23 cellular contexts compared by ENCODE assay signal in the genomic region with DNA sequence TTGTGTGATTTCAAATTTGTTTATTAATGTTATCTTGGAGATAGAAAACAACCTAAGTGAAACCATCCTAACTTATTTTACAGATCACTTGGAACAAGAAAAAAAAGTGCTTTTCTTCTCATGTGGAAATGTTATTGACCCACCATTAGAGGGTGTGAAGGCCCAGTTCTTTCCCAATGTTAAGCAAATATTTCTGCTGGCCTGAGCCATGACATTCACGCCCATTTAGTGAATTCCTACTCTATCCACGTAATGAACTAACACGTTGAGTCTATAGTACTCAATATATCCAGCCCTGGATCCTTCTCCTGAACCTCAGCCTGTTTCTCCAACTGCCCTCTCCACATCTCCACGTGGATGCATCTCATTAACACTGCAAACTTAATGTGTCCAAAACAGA.
DNase-seq lines count a peak whose midpoint lies in the region; ATAC-seq, FAIRE-seq and TF ChIP-seq lines count a peak whose summit lies in the region.
"Had no signal": no experiment of that assay in that cellular context is flagged by ENCODE, and none has a peak within 500 bp of the region (broad histone marks: within the 10 kb centered on the region; RNA-seq: fewer than 3 reads in every experiment).

No MANE protein-coding gene starts in this region.

- H3K9me3 ChIP-seq in HepG2 (ENCODE audit: low read length) = no peaks in the 10 kb centered on the region
- H3K9me3 ChIP-seq: A549; BLaER1 treated with 17β-estradiol and CSF1 and Interleukin-3, amounts not matched to agents 10 nM and 100 nM had no signal

- H3K79me2 ChIP-seq in HepG2 (ENCODE audit: insufficient read depth, low read length) = no peaks in the 10 kb centered on the region

- H3K4me3 Mint-ChIP-seq in activated CD4-positive, alpha-beta T cell treated with anti-CD3 and anti-CD28 coated beads, Interleukin-2, amount 10 ng/mL, durations not matched to agents 24 days and 14 days = no peak overlapping the region
- no peak overlapping the region for H3K4me3 Mint-ChIP-seq in nephron progenitor cell
- H3K4me3 Mint-ChIP-seq: B cell; CD8-positive, alpha-beta T cell; GM23338 had no signal

- no peaks in the 10 kb centered on the region for H3K36me3 Mint-ChIP-seq in activated CD4-positive, alpha-beta T cell treated with anti-CD3 and anti-CD28 coated beads, Interleukin-2, amount 10 ng/mL, durations not matched to agents 24 days and 14 days (ENCODE audit: low read depth)
- H3K36me3 Mint-ChIP-seq in nephron progenitor cell (ENCODE audit: low read depth) = no peaks in the 10 kb centered on the region
- H3K36me3 Mint-ChIP-seq in activated naive CD4-positive, alpha-beta T cell treated with anti-CD3 and anti-CD28 coated beads, Interleukin-2, amount 50 U/mL, for 72 hours = peaks cover 1 to 5% of the 10 kb centered on the region in 2 donors
- H3K36me3 Mint-ChIP-seq: CD8-positive, alpha-beta T cell had no signal

- H3K27ac Mint-ChIP-seq in activated CD4-positive, alpha-beta T cell treated with anti-CD3 and anti-CD28 coated beads, Interleukin-2, amount 10 ng/mL, durations not matched to agents 24 days and 14 days = no peak overlapping the region
- no peak overlapping the region for H3K27ac Mint-ChIP-seq in nephron progenitor cell
- no peak overlapping the region for H3K27ac Mint-ChIP-seq in activated naive CD4-positive, alpha-beta T cell treated with anti-CD3 and anti-CD28 coated beads, Interleukin-2, amount 50 U/mL, for 72 hours
- H3K27ac Mint-ChIP-seq: B cell; CD8-positive, alpha-beta T cell; GM23338 had no signal

- intact Hi-C loops in activated CD4-positive, alpha-beta T cell treated with anti-CD3 and anti-CD28 coated beads, Interleukin-2, amount 10 ng/mL, durations not matched to agents 24 days and 14 days (cut with micrococcal nuclease) = no loop called here
- intact Hi-C loops in HepG2 (cut with micrococcal nuclease; ENCODE audit: unreplicated experiment) = no loop called here

- no peak for TF ChIP-seq RAD21 in HepG2 (CRISPR knock-in tag; IDR thresholded peaks at IDR 0.05)

- in situ Hi-C loops in HepG2 (cut with HindIII; ENCODE audit: extremely low pct_ligation_motif_present, low pct_unique_long_range_greater_than_20kb) = loop anchor here (10.0 kb wide), 1 partner anchor 127 kb away; no protein-coding TSS in a partner anchor

- H3K4me1 Mint-ChIP-seq in activated CD4-positive, alpha-beta T cell treated with anti-CD3 and anti-CD28 coated beads, Interleukin-2, amount 10 ng/mL, durations not matched to agents 24 days and 14 days = no peaks in the 10 kb centered on the region
- no peaks in the 10 kb centered on the region for H3K4me1 Mint-ChIP-seq in nephron progenitor cell
- H3K4me1 Mint-ChIP-seq: B cell, GM23338 had no signal

- H4K20me1 ChIP-seq in HepG2 (ENCODE audit: insufficient read depth, low read length) = no peaks in the 10 kb centered on the region
- H4K20me1 ChIP-seq: BLaER1 treated with 17β-estradiol and CSF1 and Interleukin-3, amounts not matched to agents 10 nM and 100 nM had no signal

- no peak overlapping the region for H3K4me3 ChIP-seq in HepG2 (replicated peaks in 1 of 3; ENCODE audit: insufficient read depth in 1 of 3, low read depth in 2 of 3, low read length in 3 of 3)
- H3K4me3 ChIP-seq: A549; BLaER1 treated with 17β-estradiol and CSF1 and Interleukin-3, amounts not matched to agents 10 nM and 100 nM; GM23338; K562 had no signal

- H3K9me3 Mint-ChIP-seq in activated CD4-positive, alpha-beta T cell treated with anti-CD3 and anti-CD28 coated beads, Interleukin-2, amount 10 ng/mL, durations not matched to agents 24 days and 14 days = peaks cover 4% of the 10 kb centered on the region
- peaks cover 13% of the 10 kb centered on the region for H3K9me3 Mint-ChIP-seq in nephron progenitor cell
- no peaks in the 10 kb centered on the region for H3K9me3 Mint-ChIP-seq in activated naive CD4-positive, alpha-beta T cell treated with anti-CD3 and anti-CD28 coated beads, Interleukin-2, amount 50 U/mL, for 72 hours
- H3K9me3 Mint-ChIP-seq: CD8-positive, alpha-beta T cell; GM23338 had no signal

- TF ChIP-seq POLR2A in HepG2 (IDR thresholded peaks at IDR 0.05; ENCODE audit: insufficient read depth in 1 of 2, low read depth in 2 of 2, low read length in 2 of 2) = no peak

- peak; percentile 41 for DNase-seq in activated CD4-positive, alpha-beta T cell treated with anti-CD3 and anti-CD28 coated beads, Interleukin-2, amount 10 ng/mL, durations not matched to agents 24 days and 14 days
- DNase-seq in activated CD4-positive, alpha-beta T cell treated with anti-CD3 and anti-CD28 coated beads for 48 hours = no peak
- DNase-seq in HuH-7.5 (ENCODE audit: low spot score) (peak; percentile 25), HepG2 (ENCODE audit: low spot score) (no peak), nephron progenitor cell (no peak)
- DNase-seq in activated naive CD4-positive, alpha-beta T cell treated with anti-CD3 and anti-CD28 coated beads, Interleukin-2, amount 50 U/mL, for 72 hours (ENCODE audit: low spot score in 2 of 2) = no peak
- DNase-seq: CD8-positive, alpha-beta T cell; DMS 273 treated with DMSO at 0.1 percent for 48 hours; DMS53; DND-41; HCEC 1CT; IMR-90 had no signal

- no peaks in the 10 kb centered on the region for H3K27me3 ChIP-seq in HepG2 (ENCODE audit: control insufficient read depth in 1 of 2, insufficient read depth in 2 of 2, low read length in 2 of 2)
- H3K27me3 ChIP-seq: BLaER1 treated with 17β-estradiol and CSF1 and Interleukin-3, amounts not matched to agents 10 nM and 100 nM had no signal

- ATAC-seq in HepG2 (peak; percentile 63; the same call in 2 of the 3 replicates), HG03135 (IDR thresholded peaks at IDR 0.05; ENCODE audit: unreplicated experiment) (no peak)
- no peak for ATAC-seq in activated naive CD4-positive, alpha-beta T cell treated with anti-CD3 and anti-CD28 coated beads, Interleukin-2, amount 50 U/mL, for 72 hours
- ATAC-seq: A549; CD8-positive, alpha-beta T cell; GM23338; K562 had no signal

- FAIRE-seq in HepG2 (lab: Jason Lieb, UNC) = no peak
- FAIRE-seq: A549, G401.6, GM12892, GM18507, H54, K562 had no signal

- H3K27me3 Mint-ChIP-seq in activated CD4-positive, alpha-beta T cell treated with anti-CD3 and anti-CD28 coated beads, Interleukin-2, amount 10 ng/mL, durations not matched to agents 24 days and 14 days = peaks cover 3% of the 10 kb centered on the region
- peaks cover 5% of the 10 kb centered on the region for H3K27me3 Mint-ChIP-seq in nephron progenitor cell (ENCODE audit: low read depth, poor library complexity)

- CTCF ChIA-PET in HepG2 (lab: Yijun Ruan, JAX; ENCODE audit: low intra/inter-chr PET ratio, low total read pairs) = no interaction called here

- H3K27ac ChIP-seq in HepG2 (ENCODE audit: extremely low read length, insufficient read depth, low read length) = no peak overlapping the region
- H3K27ac ChIP-seq: 22Rv1; A549; BLaER1 treated with 17β-estradiol and CSF1 and Interleukin-3, amounts not matched to agents 10 nM and 100 nM had no signal

- TF ChIP-seq EP300 in HepG2 (IDR thresholded peaks at IDR 0.05; ENCODE audit: low read depth in 2 of 2, low read length in 2 of 2) (no peak), HepG2 (CRISPR knock-in tag; IDR thresholded peaks at IDR 0.05; ENCODE audit: borderline replicate concordance) (no peak)

- BruUV-seq in HepG2 (replicated peaks; lab: Mats Ljungman, UMichigan) = no TSS peak

- H3K9ac ChIP-seq in HepG2 (ENCODE audit: insufficient read depth, low read depth, low read length) = no peak overlapping the region
- H3K9ac ChIP-seq: BLaER1 treated with 17β-estradiol and CSF1 and Interleukin-3, amounts not matched to agents 10 nM and 100 nM had no signal

- H3K36me3 ChIP-seq in HepG2 (replicated peaks in 1 of 2; ENCODE audit: control insufficient read depth in 1 of 2, insufficient read depth in 2 of 2, low read length in 2 of 2) = no peaks in the 10 kb centered on the region
- H3K36me3 ChIP-seq: BLaER1 treated with 17β-estradiol and CSF1 and Interleukin-3, amounts not matched to agents 10 nM and 100 nM had no signal

- TF ChIP-seq CTCF in HepG2 (CRISPR knock-in tag; IDR thresholded peaks at IDR 0.05) = no peak
- no peak for TF ChIP-seq CTCF in nephron progenitor cell (IDR thresholded peaks at IDR 0.05)

- H3K4me1 ChIP-seq in HepG2 (ENCODE audit: insufficient read depth, low read length) = no peaks in the 10 kb centered on the region
- H3K4me1 ChIP-seq: A549; BLaER1 treated with 17β-estradiol and CSF1 and Interleukin-3, amounts not matched to agents 10 nM and 100 nM had no signal

- under 1% methylated on average over 4 of the region's 4 CpGs for WGBS in HepG2 (ENCODE audit: low lambda C conversion rate)

- POLR2A ChIA-PET in HepG2 (lab: Yijun Ruan, JAX) = no interaction called here

- no peak overlapping the region for H2AFZ ChIP-seq in HepG2 (ENCODE audit: low read length)
- H2AFZ ChIP-seq: GM23338 had no signal

- H3K4me2 ChIP-seq in HepG2 (ENCODE audit: low read depth, low read length) = no peak overlapping the region
- H3K4me2 ChIP-seq: A549; BLaER1 treated with 17β-estradiol and CSF1 and Interleukin-3, amounts not matched to agents 10 nM and 100 nM; GM23338 had no signal

TF ChIP-seq in HepG2, 621 proteins besides CTCF, POLR2A, EP300 and RAD21 (continues in another document):
- TF ChIP-seq ZNF225 (CRISPR knock-in tag; IDR thresholded peaks at IDR 0.05) (no peak), ZNF883 (CRISPR knock-in tag; IDR thresholded peaks at IDR 0.05; ENCODE audit: not compliant biosample characterization) (no peak), ZMYM4 (CRISPR knock-in tag; IDR thresholded peaks at IDR 0.05) (no peak), TEAD3 (CRISPR knock-in tag; optimal IDR thresholded peaks at IDR 0.05; ENCODE audit: borderline replicate concordance) (no peak)
- TF ChIP-seq, protein P1, sequence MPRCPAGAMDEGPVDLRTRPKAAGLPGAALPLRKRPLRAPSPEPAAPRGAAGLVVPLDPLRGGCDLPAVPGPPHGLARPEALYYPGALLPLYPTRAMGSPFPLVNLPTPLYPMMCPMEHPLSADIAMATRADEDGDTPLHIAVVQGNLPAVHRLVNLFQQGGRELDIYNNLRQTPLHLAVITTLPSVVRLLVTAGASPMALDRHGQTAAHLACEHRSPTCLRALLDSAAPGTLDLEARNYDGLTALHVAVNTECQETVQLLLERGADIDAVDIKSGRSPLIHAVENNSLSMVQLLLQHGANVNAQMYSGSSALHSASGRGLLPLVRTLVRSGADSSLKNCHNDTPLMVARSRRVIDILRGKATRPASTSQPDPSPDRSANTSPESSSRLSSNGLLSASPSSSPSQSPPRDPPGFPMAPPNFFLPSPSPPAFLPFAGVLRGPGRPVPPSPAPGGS (CRISPR knock-in tag; IDR thresholded peaks at IDR 0.05) = no peak
- TF ChIP-seq, protein P2, sequence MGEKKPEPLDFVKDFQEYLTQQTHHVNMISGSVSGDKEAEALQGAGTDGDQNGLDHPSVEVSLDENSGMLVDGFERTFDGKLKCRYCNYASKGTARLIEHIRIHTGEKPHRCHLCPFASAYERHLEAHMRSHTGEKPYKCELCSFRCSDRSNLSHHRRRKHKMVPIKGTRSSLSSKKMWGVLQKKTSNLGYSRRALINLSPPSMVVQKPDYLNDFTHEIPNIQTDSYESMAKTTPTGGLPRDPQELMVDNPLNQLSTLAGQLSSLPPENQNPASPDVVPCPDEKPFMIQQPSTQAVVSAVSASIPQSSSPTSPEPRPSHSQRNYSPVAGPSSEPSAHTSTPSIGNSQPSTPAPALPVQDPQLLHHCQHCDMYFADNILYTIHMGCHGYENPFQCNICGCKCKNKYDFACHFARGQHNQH (CRISPR knock-in tag; IDR thresholded peaks at IDR 0.05) = no peak

Comparison
In these comparisons a context has a peak if more than half of its experiments do, and no peak if none do; other contexts are left out.
1. DNase-seq: peak in activated CD4-positive, alpha-beta T cell treated with anti-CD3 and anti-CD28 coated beads, Interleukin-2, amount 10 ng/mL, durations not matched to agents 24 days and 14 days (single experiment) and HuH-7.5 (single experiment); none in activated CD4-positive, alpha-beta T cell treated with anti-CD3 and anti-CD28 coated beads for 48 hours (single experiment), HepG2 (single experiment), nephron progenitor cell (single experiment) and activated naive CD4-positive, alpha-beta T cell treated with anti-CD3 and anti-CD28 coated beads, Interleukin-2, amount 50 U/mL, for 72 hours (0 of 2).